13 cellular contexts compared by ENCODE assay signal in genomic region chr14:51368721-51369163, GRCh38.
DNase-seq lines count a peak whose midpoint lies in the region; ATAC-seq and TF ChIP-seq lines count a peak whose summit lies in the region.
"Had no signal": no experiment of that assay in that cellular context is flagged by ENCODE, and none has a peak within 500 bp of the region (broad histone marks: within the 10 kb centered on the region; RNA-seq: fewer than 3 reads in every experiment).

No MANE protein-coding gene starts in this region.

- no peak overlapping the region for H2BK120ac ChIP-seq in trophoblast cell (ENCODE audit: insufficient read depth, low read length, poor library complexity)

- no CpG with 5 or more reads among the region's 6 CpGs for WGBS in trophoblast cell (ENCODE audit: extremely low coverage, insufficient coverage, insufficient read length)

- H3K9ac ChIP-seq in trophoblast cell (ENCODE audit: low read length), result no peak overlapping the region
- H3K9ac ChIP-seq: BLaER1 had no signal

- H3K79me1 ChIP-seq in trophoblast cell (ENCODE audit: low read length), result peaks cover 5% of the 10 kb centered on the region

- no peak overlapping the region for H2AK5ac ChIP-seq in trophoblast cell (ENCODE audit: low read length)

- no peaks in the 10 kb centered on the region for H3K79me2 ChIP-seq in trophoblast cell (ENCODE audit: control insufficient read depth, insufficient read depth, low read length, poor library complexity)

- H3K9me3 ChIP-seq in RWPE2 (ENCODE audit: severe bottlenecking), result no peaks in the 10 kb centered on the region
- no peaks in the 10 kb centered on the region for H3K9me3 ChIP-seq in trophoblast cell (ENCODE audit: insufficient read depth, low read depth, low read length)
- H3K9me3 ChIP-seq: BLaER1 had no signal

- H3K27me3 ChIP-seq in RWPE2 (ENCODE audit: insufficient read depth, poor library complexity, severe bottlenecking) (no peaks in the 10 kb centered on the region), trophoblast cell (ENCODE audit: insufficient read depth, low read length) (no peaks in the 10 kb centered on the region)
- H3K27me3 ChIP-seq: BLaER1 had no signal

- H3K23ac ChIP-seq in trophoblast cell (ENCODE audit: low read length), result no peak overlapping the region

- H4K91ac ChIP-seq in trophoblast cell (ENCODE audit: low read depth, low read length), result no peak overlapping the region

- no peak overlapping the region for H3K18ac ChIP-seq in trophoblast cell (ENCODE audit: low read length)

- H2BK5ac ChIP-seq in trophoblast cell (ENCODE audit: low read depth, low read length, poor library complexity), result no peak overlapping the region

- no peak overlapping the region for H4K8ac ChIP-seq in trophoblast cell (ENCODE audit: low read depth, low read length)

- ATAC-seq in RWPE2 (ENCODE audit: low read depth) (peak; percentile 66), SK-N-SH treated with all-trans-retinoic acid at 6 μM for 48 hours (no peak)
- ATAC-seq: naive thymus-derived CD4-positive, alpha-beta T cell; T-helper 17 cell had no signal

- H3K4me1 ChIP-seq in RWPE2 (ENCODE audit: insufficient read depth, poor library complexity, severe bottlenecking) (peaks cover 18% of the 10 kb centered on the region), trophoblast cell (ENCODE audit: control insufficient read depth in 1 of 2, insufficient read depth in 2 of 2, low read length in 2 of 2) (peaks cover 4 to 5% of the 10 kb centered on the region in 2 experiments)
- H3K4me1 ChIP-seq: BLaER1 had no signal

- H3K4ac ChIP-seq in trophoblast cell (ENCODE audit: low read depth, low read length), result no peak overlapping the region

- no peak overlapping the region for H3K14ac ChIP-seq in trophoblast cell (ENCODE audit: low read length)

- no peak overlapping the region for H2BK12ac ChIP-seq in trophoblast cell (ENCODE audit: low read length)

- no peaks in the 10 kb centered on the region for H3K36me3 ChIP-seq in RWPE2 (ENCODE audit: low read depth)
- no peaks in the 10 kb centered on the region for H3K36me3 ChIP-seq in trophoblast cell (ENCODE audit: control insufficient read depth in 1 of 2, insufficient read depth in 2 of 2, low read length in 2 of 2)
- H3K36me3 ChIP-seq: BLaER1 had no signal

- no peak overlapping the region for H3K4me2 ChIP-seq in trophoblast cell (ENCODE audit: low read length)
- H3K4me2 ChIP-seq: BLaER1 had no signal

- H3K27ac ChIP-seq in RWPE2 (ENCODE audit: poor library complexity, severe bottlenecking), result peak overlapping the region; percentile 58
- H3K27ac ChIP-seq in trophoblast cell (ENCODE audit: low read depth, low read length), result peak overlapping the region; percentile 50
- H3K27ac ChIP-seq: BLaER1 had no signal

- H2AFZ ChIP-seq in trophoblast cell (ENCODE audit: insufficient read depth, low read length, poor library complexity), result no peak overlapping the region

- TF ChIP-seq CTCF in AG09319 (IDR thresholded peaks at IDR 0.05; ENCODE audit: low read depth, low read length) (no peak), RWPE2 (IDR thresholded peaks at IDR 0.05; ENCODE audit: poor library complexity, severe bottlenecking) (no peak), fibroblast of the aortic adventitia (IDR thresholded peaks at IDR 0.05; ENCODE audit: insufficient read depth, low read length) (no peak)

- H4K12ac ChIP-seq in trophoblast cell (ENCODE audit: low read depth, low read length), result no peak overlapping the region

- DNase-seq in AG09319 (ENCODE audit: extremely low read depth, low read depth) (peak; percentile 87), RWPE2 (ENCODE audit: low spot score) (no peak), fibroblast of the aortic adventitia (ENCODE audit: low read depth) (peak; percentile 98), trophoblast cell (peak; percentile 85 to 94), NCI-H1417 (lab: John Stamatoyannopoulos, UW) (no peak), NCI-H2029 treated with DMSO at 0.1 percent for 48 hours (lab: John Stamatoyannopoulos, UW) (no peak), NCI-H1105 treated with DMSO at 0.1 percent for 48 hours (lab: John Stamatoyannopoulos, UW) (no peak)
- DNase-seq: naive thymus-derived CD4-positive, alpha-beta T cell; NCI-H774; stimulated activated CD4-positive, alpha-beta T cell treated with anti-CD3 and anti-CD28 coated beads, Interleukin-2, amount 100 ng/mL, for 48 hours; T-helper 17 cell had no signal

- H3K4me3 ChIP-seq in RWPE2 (ENCODE audit: severe bottlenecking), result no peak overlapping the region
- no peak overlapping the region for H3K4me3 ChIP-seq in fibroblast of the aortic adventitia (ENCODE audit: low read depth, low read length)
- H3K4me3 ChIP-seq in trophoblast cell (ENCODE audit: low read depth, low read length), result no peak overlapping the region
- H3K4me3 ChIP-seq: BLaER1 had no signal

TF ChIP-seq in SK-N-SH treated with all-trans-retinoic acid at 6 μM for 48 hours, 23 proteins besides CTCF, POLR2A, EP300 and RAD21:
- no peak for TF ChIP-seq CSDC2 (CRISPR knock-in tag; IDR thresholded peaks at IDR 0.05)
- TF ChIP-seq, protein P1, sequence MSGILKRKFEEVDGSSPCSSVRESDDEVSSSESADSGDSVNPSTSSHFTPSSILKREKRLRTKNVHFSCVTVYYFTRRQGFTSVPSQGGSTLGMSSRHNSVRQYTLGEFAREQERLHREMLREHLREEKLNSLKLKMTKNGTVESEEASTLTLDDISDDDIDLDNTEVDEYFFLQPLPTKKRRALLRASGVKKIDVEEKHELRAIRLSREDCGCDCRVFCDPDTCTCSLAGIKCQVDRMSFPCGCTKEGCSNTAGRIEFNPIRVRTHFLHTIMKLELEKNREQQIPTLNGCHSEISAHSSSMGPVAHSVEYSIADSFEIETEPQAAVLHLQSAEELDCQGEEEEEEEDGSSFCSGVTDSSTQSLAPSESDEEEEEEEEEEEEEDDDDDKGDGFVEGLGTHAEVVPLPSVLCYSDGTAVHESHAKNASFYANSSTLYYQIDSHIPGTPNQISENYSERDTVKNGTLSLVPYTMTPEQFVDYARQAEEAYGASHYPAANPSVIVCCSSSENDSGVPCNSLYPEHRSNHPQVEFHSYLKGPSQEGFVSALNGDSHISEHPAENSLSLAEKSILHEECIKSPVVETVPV (CRISPR knock-in tag; IDR thresholded peaks at IDR 0.05), result no peak
- TF ChIP-seq OSR1 (CRISPR knock-in tag; IDR thresholded peaks at IDR 0.05), result no peak
- TF ChIP-seq ZFP3 (CRISPR knock-in tag; IDR thresholded peaks at IDR 0.05), result no peak
- TF ChIP-seq, protein P2, sequence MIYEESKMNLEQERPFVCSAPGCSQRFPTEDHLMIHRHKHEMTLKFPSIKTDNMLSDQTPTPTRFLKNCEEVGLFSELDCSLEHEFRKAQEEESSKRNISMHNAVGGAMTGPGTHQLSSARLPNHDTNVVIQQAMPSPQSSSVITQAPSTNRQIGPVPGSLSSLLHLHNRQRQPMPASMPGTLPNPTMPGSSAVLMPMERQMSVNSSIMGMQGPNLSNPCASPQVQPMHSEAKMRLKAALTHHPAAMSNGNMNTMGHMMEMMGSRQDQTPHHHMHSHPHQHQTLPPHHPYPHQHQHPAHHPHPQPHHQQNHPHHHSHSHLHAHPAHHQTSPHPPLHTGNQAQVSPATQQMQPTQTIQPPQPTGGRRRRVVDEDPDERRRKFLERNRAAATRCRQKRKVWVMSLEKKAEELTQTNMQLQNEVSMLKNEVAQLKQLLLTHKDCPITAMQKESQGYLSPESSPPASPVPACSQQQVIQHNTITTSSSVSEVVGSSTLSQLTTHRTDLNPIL (CRISPR knock-in tag; IDR thresholded peaks at IDR 0.05; ENCODE audit: low read depth), result no peak
- no peak for TF ChIP-seq BACH2 (CRISPR knock-in tag; IDR thresholded peaks at IDR 0.05; ENCODE audit: borderline replicate concordance)
- no peak for TF ChIP-seq ZNF70 (CRISPR knock-in tag; IDR thresholded peaks at IDR 0.05)
- TF ChIP-seq ISL1 (CRISPR knock-in tag; IDR thresholded peaks at IDR 0.05), result no peak
- TF ChIP-seq, protein P3, sequence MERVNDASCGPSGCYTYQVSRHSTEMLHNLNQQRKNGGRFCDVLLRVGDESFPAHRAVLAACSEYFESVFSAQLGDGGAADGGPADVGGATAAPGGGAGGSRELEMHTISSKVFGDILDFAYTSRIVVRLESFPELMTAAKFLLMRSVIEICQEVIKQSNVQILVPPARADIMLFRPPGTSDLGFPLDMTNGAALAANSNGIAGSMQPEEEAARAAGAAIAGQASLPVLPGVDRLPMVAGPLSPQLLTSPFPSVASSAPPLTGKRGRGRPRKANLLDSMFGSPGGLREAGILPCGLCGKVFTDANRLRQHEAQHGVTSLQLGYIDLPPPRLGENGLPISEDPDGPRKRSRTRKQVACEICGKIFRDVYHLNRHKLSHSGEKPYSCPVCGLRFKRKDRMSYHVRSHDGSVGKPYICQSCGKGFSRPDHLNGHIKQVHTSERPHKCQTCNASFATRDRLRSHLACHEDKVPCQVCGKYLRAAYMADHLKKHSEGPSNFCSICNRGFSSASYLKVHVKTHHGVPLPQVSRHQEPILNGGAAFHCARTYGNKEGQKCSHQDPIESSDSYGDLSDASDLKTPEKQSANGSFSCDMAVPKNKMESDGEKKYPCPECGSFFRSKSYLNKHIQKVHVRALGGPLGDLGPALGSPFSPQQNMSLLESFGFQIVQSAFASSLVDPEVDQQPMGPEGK (CRISPR knock-in tag; IDR thresholded peaks at IDR 0.05; ENCODE audit: borderline replicate concordance), result no peak
- no peak for TF ChIP-seq POU6F1 (CRISPR knock-in tag; IDR thresholded peaks at IDR 0.05; ENCODE audit: borderline replicate concordance, low read depth)
- no peak for TF ChIP-seq ARNTL (CRISPR knock-in tag; IDR thresholded peaks at IDR 0.05; ENCODE audit: borderline replicate concordance, low read depth)
- no peak for TF ChIP-seq ZNF8 (CRISPR knock-in tag; IDR thresholded peaks at IDR 0.05)
- TF ChIP-seq PPARA (CRISPR knock-in tag; IDR thresholded peaks at IDR 0.05; ENCODE audit: borderline replicate concordance), result no peak
- TF ChIP-seq TOX (CRISPR knock-in tag; IDR thresholded peaks at IDR 0.05; ENCODE audit: borderline replicate concordance), result no peak

Comparison
In these comparisons a context has a peak if more than half of its experiments do, and no peak if none do; other contexts are left out.
1. DNase-seq: peak in AG09319 (single experiment), fibroblast of the aortic adventitia (single experiment) and trophoblast cell (2 of 2); none in RWPE2 (single experiment), NCI-H1417 (0 of 3), NCI-H2029 treated with DMSO at 0.1 percent for 48 hours (single experiment) and NCI-H1105 treated with DMSO at 0.1 percent for 48 hours (single experiment).